8 cellular contexts compared by ENCODE assay signal in the genomic region with DNA sequence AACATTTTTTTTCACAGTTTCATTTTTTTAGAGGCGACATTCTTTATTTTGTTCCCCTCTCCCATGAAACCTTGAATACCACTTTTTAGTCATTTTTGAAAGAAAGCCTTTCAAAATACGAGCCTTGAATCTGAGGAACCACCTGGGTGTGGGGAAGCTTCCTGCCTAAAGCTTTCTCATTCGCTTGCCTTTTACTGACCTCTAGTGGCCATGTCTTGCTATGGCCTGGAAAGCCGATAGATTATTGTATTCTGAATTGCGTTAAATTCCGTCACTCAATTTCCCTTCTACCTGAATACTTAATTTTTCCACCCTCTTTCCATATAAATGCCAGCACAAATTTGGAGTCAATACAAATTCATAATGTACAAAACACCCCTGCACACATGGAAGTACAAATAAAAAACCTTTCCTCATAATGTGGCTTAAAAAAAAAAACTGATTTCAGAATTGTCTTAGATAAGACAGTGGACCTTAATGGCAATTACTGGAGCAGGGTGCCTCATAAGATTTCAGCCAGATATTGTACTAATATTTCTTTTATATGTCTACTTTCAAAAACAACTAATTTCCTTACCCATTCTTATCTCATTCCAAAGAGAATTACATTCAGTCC.
A peak's percentile ranks its signal among the peaks of the same experiment; 100 is the strongest.
DNase-seq lines count a peak whose midpoint lies in the region; ATAC-seq and TF ChIP-seq lines count a peak whose summit lies in the region.

No MANE protein-coding gene starts in this region.

- H3K27ac ChIP-seq in foreskin keratinocyte: no peak overlapping the region
- H3K27ac ChIP-seq in osteoblast (ENCODE audit: low read depth, low read length): no peak overlapping the region
- H3K27ac ChIP-seq in aorta (ENCODE audit: low read depth in 1 of 2, low read length in 2 of 2): no peak overlapping the region

- 2 to 5% methylated on average over 6 of the region's 6 CpGs for WGBS in aorta, 2 donors

- no peak overlapping the region for H2AFZ ChIP-seq in osteoblast (ENCODE audit: low read length)

- no peaks in the 10 kb centered on the region for H4K20me1 ChIP-seq in osteoblast (ENCODE audit: insufficient read depth, low read length)

- no peak overlapping the region for H3K4me3 Mint-ChIP-seq in activated T-cell treated with anti-CD3 and anti-CD28 coated beads, Interleukin-2, amount 50 U/mL, for 4 hours

- no peaks in the 10 kb centered on the region for H3K4me1 Mint-ChIP-seq in activated T-cell treated with anti-CD3 and anti-CD28 coated beads, Interleukin-2, amount 50 U/mL, for 4 hours (ENCODE audit: low read depth)

- H3K9me3 Mint-ChIP-seq in activated T-cell treated with anti-CD3 and anti-CD28 coated beads, Interleukin-2, amount 50 U/mL, for 4 hours: no peaks in the 10 kb centered on the region

- H3K4me1 ChIP-seq in foreskin keratinocyte: no peaks in the 10 kb centered on the region
- no peaks in the 10 kb centered on the region for H3K4me1 ChIP-seq in osteoblast (ENCODE audit: insufficient read depth, low read length)
- no peaks in the 10 kb centered on the region for H3K4me1 ChIP-seq in aorta (ENCODE audit: control insufficient read depth in 1 of 2, insufficient read depth in 2 of 2, low read length in 2 of 2)

- H3K27me3 ChIP-seq in foreskin keratinocyte (peaks cover 4% of the 10 kb centered on the region), osteoblast (ENCODE audit: insufficient read depth, low read length) (no peaks in the 10 kb centered on the region), aorta (ENCODE audit: control insufficient read depth in 1 of 2, insufficient read depth in 2 of 2, low read length in 1 of 2) (no peaks in the 10 kb centered on the region)

- H3K27me3 Mint-ChIP-seq in activated T-cell treated with anti-CD3 and anti-CD28 coated beads, Interleukin-2, amount 50 U/mL, for 4 hours (ENCODE audit: low read depth): peaks cover 9% of the 10 kb centered on the region

- no peaks in the 10 kb centered on the region for H3K79me2 ChIP-seq in osteoblast (ENCODE audit: insufficient read depth, low read length)

- TF ChIP-seq CTCF in foreskin keratinocyte (conservative IDR thresholded peaks at IDR 0.05) (peak; percentile 90), osteoblast (IDR thresholded peaks at IDR 0.05; ENCODE audit: extremely low read depth, low read depth, low read length) (peak; percentile 94)

- ATAC-seq in GM21360 (IDR thresholded peaks at IDR 0.05; ENCODE audit: unreplicated experiment) (peak; percentile 96), HG03565 (IDR thresholded peaks at IDR 0.05; ENCODE audit: unreplicated experiment) (peak; percentile 97), foreskin keratinocyte (peak; percentile 89), aorta (ENCODE audit: low FRiP score) (no peak)
- peak in 1 of 2 donors; percentile 66 for ATAC-seq in activated T-cell treated with anti-CD3 and anti-CD28 coated beads, Interleukin-2, amount 50 U/mL, for 4 hours

- no peaks in the 10 kb centered on the region for H3K36me3 Mint-ChIP-seq in activated T-cell treated with anti-CD3 and anti-CD28 coated beads, Interleukin-2, amount 50 U/mL, for 4 hours (ENCODE audit: insufficient read depth)

- no peaks in the 10 kb centered on the region for H3K9me3 ChIP-seq in osteoblast (ENCODE audit: low read depth, low read length)
- H3K9me3 ChIP-seq in aorta (ENCODE audit: control insufficient read depth, low read length): no peaks in the 10 kb centered on the region

- H3K36me3 ChIP-seq in osteoblast (ENCODE audit: insufficient read depth, low read length) (no peaks in the 10 kb centered on the region), aorta (ENCODE audit: control insufficient read depth in 1 of 2, insufficient read depth in 2 of 2, low read length in 1 of 2) (no peaks in the 10 kb centered on the region)

- DNase-seq in EL (peak; percentile 50), NCI-H82 (lab: John Stamatoyannopoulos, UW) (peak; percentile 83), foreskin keratinocyte (peak; percentile 11 to 35), osteoblast (ENCODE audit: insufficient read length, low spot score, missing footprints) (no peak), aorta (no peak)
- DNase-seq in activated T-cell treated with anti-CD3 and anti-CD28 coated beads, Interleukin-2, amount 50 U/mL, for 4 hours: peak; percentile 16

- peak overlapping the region; percentile 36 for H3K4me2 ChIP-seq in osteoblast (ENCODE audit: insufficient read depth, low read length)

- H3K4me3 ChIP-seq in osteoblast (ENCODE audit: insufficient read depth, low read length) (no peak overlapping the region), aorta (ENCODE audit: low read length in 2 of 2) (no peak overlapping the region)

- intact Hi-C loops in aorta (cut with DNase I): loop anchor here in 1 of 2 donors (5.0 kb wide), 1 partner anchor 240 kb away; no protein-coding TSS in a partner anchor

Comparison
In these comparisons a context has a peak if more than half of its experiments do, and no peak if none do; other contexts are left out.
1. DNase-seq: peak in EL (single experiment), NCI-H82 (single experiment), activated T-cell treated with anti-CD3 and anti-CD28 coated beads, Interleukin-2, amount 50 U/mL, for 4 hours (single experiment) and foreskin keratinocyte (2 of 2); none in osteoblast (single experiment) and aorta (0 of 2).